Comparison of ENCODE assay signal across 18 cellular contexts in genomic region chr6:1199981-1200637, GRCh38.
DNase-seq lines count a peak whose midpoint lies in the region; ATAC-seq, FAIRE-seq and TF ChIP-seq lines count a peak whose summit lies in the region.
"Had no signal": no experiment of that assay in that cellular context is flagged by ENCODE, and none has a peak within 500 bp of the region (broad histone marks: within the 10 kb centered on the region; RNA-seq: fewer than 3 reads in every experiment).

No MANE protein-coding gene starts in this region.

- no peak overlapping the region for H3K4me3 ChIP-seq in H1 (ENCODE audit: extremely low read depth in 1 of 4, insufficient read depth in 2 of 4, low read depth in 3 of 4, low read length in 4 of 4)
- no peak overlapping the region for H3K4me3 ChIP-seq in mesenchymal stem cell (ENCODE audit: insufficient read depth in 1 of 2, low read depth in 1 of 2, low read length in 2 of 2)
- H3K4me3 ChIP-seq: BLaER1 treated with 17β-estradiol and CSF1 and Interleukin-3, amounts not matched to agents 10 nM and 100 nM; MG63; PC-9 had no signal

- H2AFZ ChIP-seq in H1 (ENCODE audit: low read length) (no peak overlapping the region), mesenchymal stem cell (ENCODE audit: low read depth, low read length) (no peak overlapping the region)
- H2AFZ ChIP-seq: PC-9 had no signal

- H3K27me3 ChIP-seq in H1 (replicated peaks in 1 of 4; ENCODE audit: control insufficient read depth in 3 of 4, extremely low read depth in 1 of 4, insufficient read depth in 3 of 4, low read length in 3 of 4) (peaks cover 0 to 4% (median 0%) of the 10 kb centered on the region in 4 experiments; a peak in 2 of 7 replicates), mesenchymal stem cell (ENCODE audit: control insufficient read depth in 1 of 2, insufficient read depth in 1 of 2, low read length in 2 of 2) (no peaks in the 10 kb centered on the region)
- H3K27me3 ChIP-seq: BLaER1 treated with 17β-estradiol and CSF1 and Interleukin-3, amounts not matched to agents 10 nM and 100 nM; MG63 had no signal

- no peak overlapping the region for H3K9ac ChIP-seq in H1 (replicated peaks in 1 of 4; ENCODE audit: extremely low read depth in 1 of 4, low read depth in 3 of 4, low read length in 3 of 4)
- peak overlapping the region; percentile 31 for H3K9ac ChIP-seq in mesenchymal stem cell (ENCODE audit: low read length)
- H3K9ac ChIP-seq: BLaER1 treated with 17β-estradiol and CSF1 and Interleukin-3, amounts not matched to agents 10 nM and 100 nM; KMS-11; SK-N-SH had no signal

- no peak for TF ChIP-seq EP300 in H1 (IDR thresholded peaks at IDR 0.05; ENCODE audit: borderline replicate concordance in 1 of 2, low read depth in 2 of 2, low read length in 2 of 2)

- H3K4me2 ChIP-seq in H1 (ENCODE audit: insufficient read depth in 1 of 2, low read depth in 2 of 2, low read length in 2 of 2) (no peak overlapping the region), mesenchymal stem cell (ENCODE audit: low read length, poor library complexity, severe bottlenecking) (no peak overlapping the region)
- H3K4me2 ChIP-seq: BLaER1 treated with 17β-estradiol and CSF1 and Interleukin-3, amounts not matched to agents 10 nM and 100 nM; KMS-11; PC-9; SK-N-SH had no signal

- H4K91ac ChIP-seq in H1 (replicated peaks; ENCODE audit: insufficient read length, low read length), result no peak overlapping the region
- H4K91ac ChIP-seq in mesenchymal stem cell (ENCODE audit: low read length), result no peak overlapping the region

- H3K79me2 ChIP-seq in H1 (ENCODE audit: control insufficient read depth in 1 of 2, insufficient read depth in 2 of 2, low read length in 2 of 2), result no peaks in the 10 kb centered on the region

- no peak for TF ChIP-seq RAD21 in H1 (IDR thresholded peaks at IDR 0.05 in 1 of 2, conservative IDR thresholded peaks at IDR 0.05 in 1 of 2; ENCODE audit: low read depth in 2 of 2, low read length in 2 of 2)

- H3K79me1 ChIP-seq in H1 (ENCODE audit: low read depth, low read length) (no peaks in the 10 kb centered on the region), mesenchymal stem cell (replicated peaks; ENCODE audit: low read length, poor library complexity, severe bottlenecking) (no peaks in the 10 kb centered on the region)

- WGBS in H1 (ENCODE audit: extremely low coverage in 1 of 2, insufficient coverage in 1 of 2, insufficient read length in 1 of 2, insufficient replicate concordance in 2 of 2, low coverage in 1 of 2, low lambda C conversion rate in 2 of 2, missing lambda C conversion rate in 1 of 2), 2 experiments, result 89% methylated on average over 8 of the region's 8 CpGs; no CpG with 5 or more reads in 1 of the 2 experiments
- WGBS in mesenchymal stem cell, result 87% methylated on average over 8 of the region's 8 CpGs

- peaks cover 0 to 7% (median 2%) of the 10 kb centered on the region in 4 experiments; a peak in 2 of 7 replicates for H3K4me1 ChIP-seq in H1 (replicated peaks in 1 of 4; ENCODE audit: control insufficient read depth in 3 of 4, insufficient read depth in 4 of 4, low read length in 3 of 4)
- peaks cover 1% of the 10 kb centered on the region for H3K4me1 ChIP-seq in mesenchymal stem cell (ENCODE audit: control insufficient read depth, insufficient read depth, low read depth, low read length)
- H3K4me1 ChIP-seq: BLaER1 treated with 17β-estradiol and CSF1 and Interleukin-3, amounts not matched to agents 10 nM and 100 nM had no signal

- peaks cover 0 to 2% of the 10 kb centered on the region in 2 experiments for H4K20me1 ChIP-seq in H1 (replicated peaks in 1 of 2; ENCODE audit: control insufficient read depth in 1 of 2, insufficient read depth in 2 of 2, low read length in 2 of 2)
- H4K20me1 ChIP-seq: BLaER1 treated with 17β-estradiol and CSF1 and Interleukin-3, amounts not matched to agents 10 nM and 100 nM had no signal

- CTCF ChIA-PET in H1 (lab: Charles Lee; ENCODE audit: partially characterized antibody), result interaction anchor here (0.6 to 1.9 kb wide), 2 partner anchors 26 to 163 kb away, joined by 3 to 4 read pairs; no protein-coding TSS in a partner anchor

- POLR2A ChIA-PET in H1 (lab: Charles Lee; ENCODE audit: partially characterized antibody), result no interaction called here

- H3K18ac ChIP-seq in H1 (ENCODE audit: extremely low read depth, low read length) (no peak overlapping the region), mesenchymal stem cell (ENCODE audit: low read depth in 1 of 2, low read length in 2 of 2) (no peak overlapping the region)

- 0 out of 2 replicates have a peak overlapping the region, but pooled peaks have one; percentile 9 for H2BK12ac ChIP-seq in H1 (ENCODE audit: low read depth, low read length)
- H2BK12ac ChIP-seq in mesenchymal stem cell (ENCODE audit: low read length in 2 of 2), result no peak overlapping the region

- no peak overlapping the region for H2BK5ac ChIP-seq in H1 (ENCODE audit: low read depth, low read length)
- H2BK5ac ChIP-seq in mesenchymal stem cell (ENCODE audit: low read depth, low read length, poor library complexity, severe bottlenecking), result no peak overlapping the region

- no peak overlapping the region for H2BK15ac ChIP-seq in H1 (ENCODE audit: low read length)
- H2BK15ac ChIP-seq in mesenchymal stem cell (ENCODE audit: low read depth, poor library complexity, severe bottlenecking), result no peak overlapping the region

- 0 out of 4 replicates have a peak, but pooled peaks cover 0 to 6% of the 10 kb centered on the region in 2 experiments for H3K9me3 ChIP-seq in H1 (ENCODE audit: insufficient read depth in 2 of 2, low read depth in 1 of 2, low read length in 1 of 2)
- H3K9me3 ChIP-seq in mesenchymal stem cell (ENCODE audit: control insufficient read depth, low read length), result peaks cover 16% of the 10 kb centered on the region
- H3K9me3 ChIP-seq: MG63, SK-N-SH had no signal

- H2AK5ac ChIP-seq in H1 (ENCODE audit: low read depth, low read length), result no peak overlapping the region
- no peak overlapping the region for H2AK5ac ChIP-seq in mesenchymal stem cell (ENCODE audit: low read length, severe bottlenecking)

- H3K36me3 ChIP-seq in H1 (ENCODE audit: control insufficient read depth in 2 of 4, insufficient read depth in 4 of 4, low read length in 3 of 4) (no peaks in the 10 kb centered on the region), mesenchymal stem cell (ENCODE audit: control insufficient read depth in 1 of 2, insufficient read depth in 2 of 2, low read depth in 1 of 2, low read length in 2 of 2) (no peaks in the 10 kb centered on the region)
- H3K36me3 ChIP-seq: BLaER1 treated with 17β-estradiol and CSF1 and Interleukin-3, amounts not matched to agents 10 nM and 100 nM; MG63 had no signal

- H3K27ac ChIP-seq in H1 (ENCODE audit: low read depth, low read length) (no peak overlapping the region), mesenchymal stem cell (ENCODE audit: low read length, poor library complexity, severe bottlenecking) (no peak overlapping the region)
- H3K27ac ChIP-seq: BLaER1 treated with 17β-estradiol and CSF1 and Interleukin-3, amounts not matched to agents 10 nM and 100 nM; KMS-11; PC-9 had no signal

- H2BK120ac ChIP-seq in H1 (replicated peaks; ENCODE audit: low read depth, low read length) (no peak overlapping the region), mesenchymal stem cell (ENCODE audit: low read depth, low read length) (no peak overlapping the region)

- no peak for TF ChIP-seq CTCF in H1 (IDR thresholded peaks at IDR 0.05; ENCODE audit: control extremely low read depth in 1 of 3, insufficient read depth in 1 of 3, low read depth in 1 of 3, low read length in 3 of 3)

- H2BK20ac ChIP-seq in H1 (ENCODE audit: low read length), result no peak overlapping the region

- TF ChIP-seq POLR2A in H1 (IDR thresholded peaks at IDR 0.05; ENCODE audit: control extremely low read depth in 1 of 2, low read depth in 2 of 2, low read length in 2 of 2), result no peak

- H4K8ac ChIP-seq in H1 (ENCODE audit: extremely low read depth, insufficient read depth, low read length) (no peak overlapping the region), mesenchymal stem cell (ENCODE audit: low read length) (no peak overlapping the region)

- ATAC-seq in GM18858 (IDR thresholded peaks at IDR 0.05; ENCODE audit: unreplicated experiment) (no peak), GM18511 (IDR thresholded peaks at IDR 0.05; ENCODE audit: unreplicated experiment) (no peak)
- ATAC-seq: Right ventricle myocardium inferior had no signal

- H4K5ac ChIP-seq in H1 (ENCODE audit: insufficient read length, low read depth, low read length), result no peak overlapping the region

- H3K56ac ChIP-seq in H1 (replicated peaks; ENCODE audit: insufficient read length, low read depth, low read length), result no peak overlapping the region

- no peak for FAIRE-seq in H1 (lab: Jason Lieb, UNC)

- peak; percentile 64 for DNase-seq in H4 (ENCODE audit: low spot score)
- no peak for DNase-seq in H1 (ENCODE audit: low read depth in 1 of 2, low spot score in 2 of 2)
- peak; percentile 12 for DNase-seq in mesenchymal stem cell
- no peak for DNase-seq in NCI-H82 (lab: John Stamatoyannopoulos, UW)
- DNase-seq in HuH-7.5 (ENCODE audit: low spot score), result no peak
- DNase-seq: DMS153, NCI-H1105, NCI-H1694 treated with DMSO at 0.1 percent for 48 hours, NCI-H345, NCI-H526 treated with DMSO at 0.1 percent for 48 hours, SK-N-SH had no signal

- no peak overlapping the region for H3K23ac ChIP-seq in H1 (ENCODE audit: insufficient read length)
- no peak overlapping the region for H3K23ac ChIP-seq in mesenchymal stem cell (ENCODE audit: low read length in 2 of 2)

- H3K23me2 ChIP-seq in H1 (ENCODE audit: low read depth, low read length), result no peaks in the 10 kb centered on the region

- H3K14ac ChIP-seq in H1 (ENCODE audit: insufficient read length) (no peak overlapping the region), mesenchymal stem cell (ENCODE audit: low read length in 2 of 2) (no peak overlapping the region)

- H3K4ac ChIP-seq in H1 (replicated peaks; ENCODE audit: insufficient read length, low read depth, low read length), result no peak overlapping the region
- no peak overlapping the region for H3K4ac ChIP-seq in mesenchymal stem cell (ENCODE audit: low read depth in 1 of 2, low read length in 2 of 2)

TF ChIP-seq in H1, 55 proteins besides CTCF, POLR2A, EP300 and RAD21 (continues in another document):
- TF ChIP-seq CBX5 (IDR thresholded peaks at IDR 0.05; ENCODE audit: low read depth, low read length), result no peak
- TF ChIP-seq RFX5 (IDR thresholded peaks at IDR 0.05; ENCODE audit: borderline replicate concordance, low read depth, low read length), result no peak
- TF ChIP-seq EGR1 (IDR thresholded peaks at IDR 0.05; ENCODE audit: borderline replicate concordance, low read depth, low read length), result no peak
- no peak for TF ChIP-seq SP4 (IDR thresholded peaks at IDR 0.05; ENCODE audit: low read length)
- no peak for TF ChIP-seq SP1 (IDR thresholded peaks at IDR 0.05; ENCODE audit: low read depth, low read length)
- no peak for TF ChIP-seq CHD2 (IDR thresholded peaks at IDR 0.05; ENCODE audit: low read length)
- TF ChIP-seq FOSL1 (IDR thresholded peaks at IDR 0.05; ENCODE audit: insufficient read depth, low read depth, low read length), result no peak
- no peak for TF ChIP-seq SUZ12 (IDR thresholded peaks at IDR 0.05; ENCODE audit: low read length)
- no peak for TF ChIP-seq GTF2F1 (IDR thresholded peaks at IDR 0.05; ENCODE audit: borderline replicate concordance, low read depth, low read length)
- TF ChIP-seq CEBPB (IDR thresholded peaks at IDR 0.05; ENCODE audit: low read depth, low read length), result no peak

Comparison
In these comparisons a context has a peak if more than half of its experiments do, and no peak if none do; other contexts are left out.
1. DNase-seq: peak in H4 (single experiment) and mesenchymal stem cell (single experiment); none in H1 (0 of 2), NCI-H82 (single experiment) and HuH-7.5 (single experiment).